9 cellular contexts compared by ENCODE assay signal in the genomic region with DNA sequence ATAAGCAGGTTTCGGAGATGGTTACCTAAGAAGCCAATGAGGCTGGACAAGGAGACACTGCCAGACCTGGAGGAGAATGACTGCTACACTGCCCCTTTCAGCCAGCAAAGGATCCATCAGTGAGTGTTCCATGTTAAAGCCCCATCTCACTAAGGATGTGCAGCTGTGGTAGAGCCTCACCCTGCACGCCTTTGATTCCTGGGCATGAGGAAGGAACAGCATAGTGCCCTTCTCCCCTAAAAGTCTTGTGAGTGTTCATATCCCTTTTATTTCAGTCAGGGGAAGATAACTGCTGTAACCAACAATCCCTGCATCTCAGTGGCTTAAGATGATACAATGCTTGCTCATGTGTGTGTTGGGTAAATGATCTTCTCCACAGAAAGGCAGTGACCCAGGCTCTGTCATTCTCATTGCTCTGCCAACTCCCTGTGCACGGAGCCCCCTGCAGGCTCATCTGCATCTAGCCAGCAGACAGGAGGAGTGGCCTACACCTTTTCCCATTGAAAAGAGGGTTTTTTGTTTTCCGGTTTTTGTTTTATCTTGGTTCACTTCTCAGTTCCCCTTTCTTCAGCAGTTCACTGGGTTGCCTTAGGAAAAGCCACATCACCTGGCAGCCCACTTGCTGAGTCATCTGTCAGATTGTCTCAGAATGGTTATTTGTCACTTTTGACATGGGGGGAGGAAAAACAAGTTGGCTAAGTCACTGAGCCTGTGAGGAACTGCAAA.
DNase-seq lines count a peak whose midpoint lies in the region; ATAC-seq lines count a peak whose summit lies in the region.
"Had no signal": no experiment of that assay in that cellular context is flagged by ENCODE, and none has a peak within 500 bp of the region (broad histone marks: within the 10 kb centered on the region; RNA-seq: fewer than 3 reads in every experiment).

No MANE protein-coding gene starts in this region.

- DNase-seq in NCI-H1417 (lab: John Stamatoyannopoulos, UW): peak; percentile 11 to 69 (median 23)
- no peak for DNase-seq in NCI-H1417 treated with DMSO at 0.1 percent for 48 hours (lab: John Stamatoyannopoulos, UW)
- DNase-seq in RKO (ENCODE audit: low spot score): peak; percentile 45
- peak; percentile 8 for DNase-seq in fibroblast of gingiva (ENCODE audit: low read depth)
- DNase-seq in stromal cell of bone marrow (ENCODE audit: low read depth): peak; percentile 20
- no peak for DNase-seq in activated CD4-positive, alpha-beta T cell treated with anti-CD3 and anti-CD28 coated beads for 4 hours
- DNase-seq: activated naive CD8-positive, alpha-beta T cell treated with anti-CD3 and anti-CD28 coated beads, Interleukin-2, amount 10 ng/mL, durations not matched to agents 7 days and 5 days had no signal

- ATAC-seq in GM19455 (IDR thresholded peaks at IDR 0.05; ENCODE audit: unreplicated experiment) (peak; percentile 99), HG03280 (IDR thresholded peaks at IDR 0.05; ENCODE audit: unreplicated experiment) (peak; percentile 96)

Comparison
In these comparisons a context has a peak if more than half of its experiments do, and no peak if none do; other contexts are left out.
1. DNase-seq: peak in NCI-H1417 (3 of 3), RKO (single experiment), fibroblast of gingiva (single experiment) and stromal cell of bone marrow (single experiment); none in NCI-H1417 treated with DMSO at 0.1 percent for 48 hours (single experiment) and activated CD4-positive, alpha-beta T cell treated with anti-CD3 and anti-CD28 coated beads for 4 hours (0 of 2).